Comparison of ENCODE assay signal across 2 cellular contexts in genomic region chr14:69055973-69056372, GRCh38.
TF ChIP-seq lines count a peak whose summit lies in the region.

No MANE protein-coding gene starts in this region.

TF ChIP-seq in SK-N-SH, 30 proteins besides CTCF, POLR2A, EP300 and RAD21 (continued from another document):
- TF ChIP-seq RCOR1 (IDR thresholded peaks at IDR 0.05; ENCODE audit: low read length) (no peak), SMC3 (IDR thresholded peaks at IDR 0.05; ENCODE audit: low read depth, low read length) (no peak)
TF ChIP-seq in SK-N-SH: peak in this region for 0.

TF ChIP-seq in SK-N-SH treated with all-trans-retinoic acid at 6 μM for 48 hours, 23 proteins besides CTCF, POLR2A, EP300 and RAD21 (continued from another document):
- TF ChIP-seq CSRNP3 (CRISPR knock-in tag; IDR thresholded peaks at IDR 0.05): no peak
- no peak for TF ChIP-seq ZNF565 (CRISPR knock-in tag; conservative IDR thresholded peaks at IDR 0.05; ENCODE audit: low read depth)
